In genomic region chr17:68565656-68566055, GRCh38 we compare ENCODE assay signal across 24 cellular contexts. TPM values are rescaled to one million over a fixed set of nuclear protein-coding genes. Genes with fewer than 3 reads are reported as not detected.
A peak's percentile ranks its signal among the peaks of the same experiment; 100 is the strongest.
DNase-seq lines count a peak whose midpoint lies in the region; ATAC-seq and TF ChIP-seq lines count a peak whose summit lies in the region.
"Had no signal": no experiment of that assay in that cellular context is flagged by ENCODE, and none has a peak within 500 bp of the region (broad histone marks: within the 10 kb centered on the region; RNA-seq: fewer than 3 reads in every experiment).

No MANE protein-coding gene starts in this region.

- TF ChIP-seq POLR2A in uterus (IDR thresholded peaks at IDR 0.05) (no peak), spleen (IDR thresholded peaks at IDR 0.05) (no peak), tibial nerve (IDR thresholded peaks at IDR 0.05) (no peak)

- peaks cover 4% of the 10 kb centered on the region for H3K9me3 Mint-ChIP-seq in endodermal cell

- ATAC-seq in Right ventricle myocardium inferior (peak; percentile 34), HG02852 (IDR thresholded peaks at IDR 0.05; ENCODE audit: unreplicated experiment) (no peak)

- DNase-seq in Right ventricle myocardium inferior (ENCODE audit: missing footprints): no peak
- DNase-seq in right atrium auricular region (ENCODE audit: low spot score): no peak
- peak; percentile 18 for DNase-seq in endodermal cell
- DNase-seq in uterus: no peak
- no peak for DNase-seq in spleen
- no peak for DNase-seq in tibial nerve (ENCODE audit: low spot score in 2 of 2)
- DNase-seq: DMS53, H7, IMR-90, KG1, MM.1S, NCI-H1694, NCI-H2029 treated with DMSO at 0.1 percent for 48 hours, NCI-H2227 treated with DMSO at 0.1 percent for 48 hours, NCI-H510A, NCI-H69, OCI-M1, Peyer's patch, SK-N-SH had no signal

- H3K27ac Mint-ChIP-seq in endodermal cell: no peak overlapping the region

- peaks cover 0 to 4% of the 10 kb centered on the region in 2 donors for H3K4me1 ChIP-seq in right atrium auricular region
- H3K4me1 ChIP-seq in endodermal cell (ENCODE audit: control insufficient read depth, insufficient read depth, low read length): no peaks in the 10 kb centered on the region
- peaks cover 0 to 4% of the 10 kb centered on the region in 2 donors for H3K4me1 ChIP-seq in muscle layer of duodenum (ENCODE audit: control insufficient read depth in 1 of 2, insufficient read depth in 2 of 2, low read length in 2 of 2)
- peaks cover 6 to 12% of the 10 kb centered on the region in 2 donors for H3K4me1 ChIP-seq in uterus
- H3K4me1 ChIP-seq in spleen: peaks cover 0 to 30% (median 0%) of the 10 kb centered on the region in 6 donors
- peaks cover 0 to 31% (median 6%) of the 10 kb centered on the region in 4 donors for H3K4me1 ChIP-seq in tibial nerve
- H3K4me1 ChIP-seq: Peyer's patch had no signal

- H3K36me3 Mint-ChIP-seq in endodermal cell (ENCODE audit: low read depth): peaks cover 22% of the 10 kb centered on the region

- H3K4me3 ChIP-seq in right atrium auricular region: no peak overlapping the region
- H3K4me3 ChIP-seq in endodermal cell (ENCODE audit: low read length): no peak overlapping the region
- H3K4me3 ChIP-seq in muscle layer of duodenum (ENCODE audit: low read depth in 1 of 2, low read length in 2 of 2): no peak overlapping the region
- no peak overlapping the region for H3K4me3 ChIP-seq in uterus
- H3K4me3 ChIP-seq in spleen: no peak overlapping the region
- no peak overlapping the region for H3K4me3 ChIP-seq in tibial nerve
- H3K4me3 ChIP-seq: Peyer's patch had no signal

- WGBS in endodermal cell (ENCODE audit: insufficient coverage in 1 of 2, insufficient read length in 1 of 2), 2 experiments: 88 to 90% methylated on average over 2 of the region's 2 CpGs
- 54 to 78% (median 73%) methylated on average over 2 of the region's 2 CpGs for WGBS in spleen, 5 donors
- WGBS in tibial nerve, 2 donors: 56 to 71% methylated on average over 2 of the region's 2 CpGs

- intact Hi-C loops in Right ventricle myocardium inferior (cut with DNase I) (no loop called here), uterus (cut with DNase I; ENCODE audit: low total_unique reads) (no loop called here), spleen (cut with DNase I; ENCODE audit: low total_unique reads) (no loop called here)

- H3K27me3 Mint-ChIP-seq in endodermal cell (ENCODE audit: insufficient read depth): no peaks in the 10 kb centered on the region

- H3K27me3 ChIP-seq in right atrium auricular region: no peaks in the 10 kb centered on the region
- H3K27me3 ChIP-seq in endodermal cell (ENCODE audit: control insufficient read depth, insufficient read depth, low read length, poor library complexity, severe bottlenecking): no peaks in the 10 kb centered on the region
- no peaks in the 10 kb centered on the region for H3K27me3 ChIP-seq in muscle layer of duodenum (ENCODE audit: low read depth, low read length)
- H3K27me3 ChIP-seq in uterus: no peaks in the 10 kb centered on the region
- H3K27me3 ChIP-seq in spleen (replicated peaks in 1 of 7): no peaks in the 10 kb centered on the region
- no peaks in the 10 kb centered on the region for H3K27me3 ChIP-seq in tibial nerve
- H3K27me3 ChIP-seq: Peyer's patch had no signal

- H3K27ac ChIP-seq in right atrium auricular region (no peak overlapping the region), endodermal cell (ENCODE audit: low read depth, low read length) (no peak overlapping the region), muscle layer of duodenum (ENCODE audit: low read length) (peak overlapping the region; percentile 7), uterus (peak overlapping the region; percentile 53 to 62), spleen (no peak overlapping the region), tibial nerve (peak overlapping the region in 1 of 4 donors; percentile 33)
- H3K27ac ChIP-seq: Peyer's patch had no signal

- TF ChIP-seq CTCF in right atrium auricular region (IDR thresholded peaks at IDR 0.05) (no peak), endodermal cell (conservative IDR thresholded peaks at IDR 0.05) (no peak), uterus (IDR thresholded peaks at IDR 0.05) (no peak), spleen (IDR thresholded peaks at IDR 0.05 in 8 of 11, conservative IDR thresholded peaks at IDR 0.05 in 3 of 11) (no peak), tibial nerve (IDR thresholded peaks at IDR 0.05) (no peak)

- H3K9ac ChIP-seq in endodermal cell (ENCODE audit: extremely low read depth, low read length, poor library complexity, severe bottlenecking): no peak overlapping the region
- H3K9ac ChIP-seq: SK-N-SH had no signal

- no peak for TF ChIP-seq EP300 in tibial nerve (IDR thresholded peaks at IDR 0.05)

- no peak overlapping the region for H3K4me3 Mint-ChIP-seq in endodermal cell

- no peaks in the 10 kb centered on the region for H3K36me3 ChIP-seq in right atrium auricular region
- peaks cover 29% of the 10 kb centered on the region for H3K36me3 ChIP-seq in endodermal cell (ENCODE audit: control insufficient read depth, insufficient read depth, low read length)
- H3K36me3 ChIP-seq in muscle layer of duodenum (ENCODE audit: control insufficient read depth in 1 of 2, insufficient read depth in 2 of 2, low read length in 2 of 2): no peaks in the 10 kb centered on the region
- H3K36me3 ChIP-seq in uterus: no peaks in the 10 kb centered on the region
- no peaks in the 10 kb centered on the region for H3K36me3 ChIP-seq in spleen
- H3K36me3 ChIP-seq in tibial nerve: no peaks in the 10 kb centered on the region
- H3K36me3 ChIP-seq: Peyer's patch had no signal

- H3K9me3 ChIP-seq in right atrium auricular region: no peaks in the 10 kb centered on the region
- peaks cover 4% of the 10 kb centered on the region for H3K9me3 ChIP-seq in endodermal cell (ENCODE audit: control insufficient read depth, low read length)
- H3K9me3 ChIP-seq in muscle layer of duodenum (ENCODE audit: control insufficient read depth in 1 of 2, low read length in 2 of 2): no peaks in the 10 kb centered on the region
- no peaks in the 10 kb centered on the region for H3K9me3 ChIP-seq in uterus
- no peaks in the 10 kb centered on the region for H3K9me3 ChIP-seq in spleen
- H3K9me3 ChIP-seq in tibial nerve: no peaks in the 10 kb centered on the region
- H3K9me3 ChIP-seq: Peyer's patch, SK-N-SH had no signal

- H3K4me1 Mint-ChIP-seq in endodermal cell: no peaks in the 10 kb centered on the region

RNA-seq across cellular contexts. Expression of gene FAM20A, which starts 35.5 kb away (rescaled TPM):
- total RNA-seq in Right ventricle myocardium inferior: 4.6 TPM
- total RNA-seq in right atrium auricular region: 1 to 10 TPM; 2.5 to 4.4 TPM
- 10 to 100 TPM; 58.7 to 74.3 TPM for total RNA-seq in endodermal cell
- polyA plus RNA-seq in endodermal cell (2013, experiment 1 of 2): 18.7 TPM
- polyA plus RNA-seq in endodermal cell (2013, experiment 2 of 2): 24.6 TPM
- total RNA-seq in uterus: 10 to 100 TPM in 2 of 4 donors, 1 to 10 TPM in 1, under 1 TPM in 1; under 0.01 to 40.3 (median 14.0) TPM
- total RNA-seq in spleen: 10 to 100 TPM in 6 of 7 donors, 1 to 10 TPM in 1; 5.0 to 58.0 (median 26.0) TPM
- 10 to 100 TPM; 20.2 to 33.8 (median 26.3) TPM for polyA plus RNA-seq in spleen
- 100 to 1,000 TPM in 1 of 4 donors, 10 to 100 TPM in 2, 1 to 10 TPM in 1; 9.4 to 104 (median 25.7) TPM for total RNA-seq in tibial nerve
- total RNA-seq: A172, Daoy, G401, IMR-90 had no signal
- polyA plus RNA-seq: IMR-90, SK-N-SH had no signal

RNA-seq across cellular contexts. Expression of gene PRKAR1A, which starts 53.4 kb away (rescaled TPM):
- total RNA-seq in Right ventricle myocardium inferior (584 TPM), right atrium auricular region (100 to 1,000 TPM; 534 to 672 TPM), endodermal cell (100 to 1,000 TPM; 194 to 227 TPM), uterus (100 to 1,000 TPM; 171 to 532 (median 388) TPM), spleen (100 to 1,000 TPM; 293 to 392 (median 319) TPM), tibial nerve (100 to 1,000 TPM; 327 to 494 (median 406) TPM)
- 131 TPM for polyA plus RNA-seq in endodermal cell (2013, experiment 1 of 2)
- polyA plus RNA-seq in endodermal cell (2013, experiment 2 of 2): 120 TPM
- polyA plus RNA-seq in spleen: 10 to 100 TPM; 36.2 to 72.3 (median 52.9) TPM

Comparison
In these comparisons a context has a peak if more than half of its experiments do, and no peak if none do; other contexts are left out.
1. H3K27ac ChIP-seq: peak in muscle layer of duodenum (single experiment) and uterus (2 of 2); none in right atrium auricular region (0 of 2), endodermal cell (single experiment) and spleen (0 of 8).